In genomic region chr2:74496997-74497776, GRCh38 we compare ENCODE assay signal across 1 cellular context.
TF ChIP-seq lines count a peak whose summit lies in the region.

No MANE protein-coding gene starts in this region.

TF ChIP-seq in IMR-90, 13 proteins besides CTCF, POLR2A, EP300 and RAD21:
- TF ChIP-seq, protein P1, sequence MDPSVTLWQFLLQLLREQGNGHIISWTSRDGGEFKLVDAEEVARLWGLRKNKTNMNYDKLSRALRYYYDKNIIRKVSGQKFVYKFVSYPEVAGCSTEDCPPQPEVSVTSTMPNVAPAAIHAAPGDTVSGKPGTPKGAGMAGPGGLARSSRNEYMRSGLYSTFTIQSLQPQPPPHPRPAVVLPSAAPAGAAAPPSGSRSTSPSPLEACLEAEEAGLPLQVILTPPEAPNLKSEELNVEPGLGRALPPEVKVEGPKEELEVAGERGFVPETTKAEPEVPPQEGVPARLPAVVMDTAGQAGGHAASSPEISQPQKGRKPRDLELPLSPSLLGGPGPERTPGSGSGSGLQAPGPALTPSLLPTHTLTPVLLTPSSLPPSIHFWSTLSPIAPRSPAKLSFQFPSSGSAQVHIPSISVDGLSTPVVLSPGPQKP (IDR thresholded peaks at IDR 0.05; ENCODE audit: borderline replicate concordance, low read depth, low read length) = no peak
- TF ChIP-seq MAFK (IDR thresholded peaks at IDR 0.05; ENCODE audit: low read depth, low read length) (no peak), RFX5 (IDR thresholded peaks at IDR 0.05; ENCODE audit: low read depth, low read length) (no peak), CEBPB (IDR thresholded peaks at IDR 0.05; ENCODE audit: low read depth, low read length) (no peak), FOS (IDR thresholded peaks at IDR 0.05; ENCODE audit: low read depth, low read length) (no peak), BHLHE40 (IDR thresholded peaks at IDR 0.05; ENCODE audit: low read depth, low read length) (no peak), NFE2L2 (IDR thresholded peaks at IDR 0.05; ENCODE audit: low read depth, low read length) (no peak), SMC3 (IDR thresholded peaks at IDR 0.05; ENCODE audit: low read depth, low read length) (no peak), RCOR1 (IDR thresholded peaks at IDR 0.05; ENCODE audit: insufficient replicate concordance, low read length) (no peak), CHD1 (IDR thresholded peaks at IDR 0.05; ENCODE audit: low read depth, low read length) (no peak), MXI1 (IDR thresholded peaks at IDR 0.05; ENCODE audit: borderline replicate concordance, low read depth, low read length) (no peak), MAZ (IDR thresholded peaks at IDR 0.05; ENCODE audit: borderline replicate concordance, low read depth, low read length) (no peak)
- TF ChIP-seq, protein P2, sequence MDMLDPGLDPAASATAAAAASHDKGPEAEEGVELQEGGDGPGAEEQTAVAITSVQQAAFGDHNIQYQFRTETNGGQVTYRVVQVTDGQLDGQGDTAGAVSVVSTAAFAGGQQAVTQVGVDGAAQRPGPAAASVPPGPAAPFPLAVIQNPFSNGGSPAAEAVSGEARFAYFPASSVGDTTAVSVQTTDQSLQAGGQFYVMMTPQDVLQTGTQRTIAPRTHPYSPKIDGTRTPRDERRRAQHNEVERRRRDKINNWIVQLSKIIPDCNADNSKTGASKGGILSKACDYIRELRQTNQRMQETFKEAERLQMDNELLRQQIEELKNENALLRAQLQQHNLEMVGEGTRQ (IDR thresholded peaks at IDR 0.05; ENCODE audit: low read depth, low read length) = no peak
